Comparison of ENCODE assay signal across 38 cellular contexts in the genomic region with DNA sequence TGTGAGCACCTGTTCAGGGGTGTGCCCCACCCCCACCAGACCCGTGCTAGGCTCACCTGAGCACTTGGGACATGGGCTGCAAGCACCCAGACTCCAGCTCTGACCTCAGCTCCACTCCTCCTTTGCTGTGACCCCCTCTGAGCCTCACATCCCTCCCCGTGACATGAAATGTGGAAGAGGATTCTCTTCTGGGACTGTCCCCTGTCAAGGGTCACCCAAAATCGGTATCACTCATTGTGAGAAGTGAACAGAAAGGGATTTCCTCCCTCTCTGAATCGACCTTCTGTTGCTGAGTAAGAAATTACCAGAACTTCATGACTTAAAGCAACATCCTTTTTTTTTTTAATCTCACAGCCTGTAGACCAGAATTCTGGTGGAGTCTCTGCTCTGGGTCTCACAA. TPM values are rescaled to one million over a fixed set of nuclear protein-coding genes. Genes with fewer than 3 reads are reported as not detected.
DNase-seq lines count a peak whose midpoint lies in the region; ATAC-seq and TF ChIP-seq lines count a peak whose summit lies in the region.
"Had no signal": no experiment of that assay in that cellular context is flagged by ENCODE, and none has a peak within 500 bp of the region (broad histone marks: within the 10 kb centered on the region; RNA-seq: fewer than 3 reads in every experiment).

No MANE protein-coding gene starts in this region.

- H4K20me1 ChIP-seq in OCI-LY7 (ENCODE audit: insufficient read depth, low read length), result no peaks in the 10 kb centered on the region

- peaks cover 15% of the 10 kb centered on the region for H3K27me3 Mint-ChIP-seq in activated CD4-positive, alpha-beta T cell treated with anti-CD3 and anti-CD28 coated beads for 36 hours
- H3K27me3 Mint-ChIP-seq in stimulated activated naive B cell treated with anti-CD40 and anti-IgM and Interleukin-4, amounts not matched to agents 10 μg/mL and 1 μg/mL and 100 μg/mL, for 72 hours, result peaks cover 0 to 10% of the 10 kb centered on the region in 2 donors

- DNase-seq in activated CD4-positive, alpha-beta T cell treated with anti-CD3 and anti-CD28 coated beads for 36 hours, result no peak
- DNase-seq in activated CD4-positive, alpha-beta T cell treated with anti-CD3 and anti-CD28 coated beads, Interleukin-2, amount 50 U/mL, for 48 hours, result no peak
- DNase-seq in OCI-LY7 (ENCODE audit: low spot score) (no peak), NCI-H1092 treated with DMSO at 0.1 percent for 48 hours (lab: John Stamatoyannopoulos, UW) (no peak), activated gamma-delta T cell treated with Interleukin-2 at 50 U/mL for 16 hours (no peak)
- DNase-seq in stimulated activated naive B cell treated with anti-CD40 and anti-IgM and Interleukin-4, amounts not matched to agents 10 μg/mL and 1 μg/mL and 100 μg/mL, for 72 hours, result peak; percentile 65
- DNase-seq in stimulated activated CD4-positive, alpha-beta T cell treated with anti-CD3 and anti-CD28 coated beads, Interleukin-15, amount 100 ng/mL, for 24 hours, result no peak
- DNase-seq: 8988T; activated CD4-positive, alpha-beta memory T cell treated with anti-CD3 and anti-CD28 coated beads, Interleukin-2, amount 10 ng/mL, durations not matched to agents 7 days and 5 days; activated effector memory CD4-positive, alpha-beta T cell treated with Interleukin-2 at 50 U/mL for 16 hours; activated naive CD8-positive, alpha-beta T cell treated with anti-CD3 and anti-CD28 coated beads, Interleukin-2, amount 10 ng/mL, durations not matched to agents 7 days and 5 days; colonic mucosa; effector CD8-positive, alpha-beta T cell; hypothalamus; left cardiac atrium; MG63; mucosa of descending colon; NCI-H1105 treated with DMSO at 0.1 percent for 48 hours; NCI-H2029; NCI-H226; NCI-H69; Peyer's patch; psoas muscle; SHP77; sigmoid colon; stimulated activated CD4-positive, alpha-beta T cell treated with anti-CD3 and anti-CD28 coated beads, Interleukin-12 subunit alpha, Interleukin-12 subunit beta, amount 100 ng/mL, for 4 hours; stimulated activated CD4-positive, alpha-beta T cell treated with anti-CD3 and anti-CD28 coated beads, Interleukin-4, amount 100 ng/mL, for 24 hours; substantia nigra; T-helper 17 cell had no signal

- H3K9me3 Mint-ChIP-seq in activated CD4-positive, alpha-beta T cell treated with anti-CD3 and anti-CD28 coated beads for 36 hours (ENCODE audit: low read depth), result no peaks in the 10 kb centered on the region
- peaks cover 3 to 18% of the 10 kb centered on the region in 2 donors for H3K9me3 Mint-ChIP-seq in stimulated activated naive B cell treated with anti-CD40 and anti-IgM and Interleukin-4, amounts not matched to agents 10 μg/mL and 1 μg/mL and 100 μg/mL, for 72 hours
- H3K9me3 Mint-ChIP-seq: activated CD4-positive, alpha-beta memory T cell treated with anti-CD3 and anti-CD28 coated beads, Interleukin-2, amount 10 ng/mL, durations not matched to agents 7 days and 5 days; natural killer cell treated with Interleukin-12 subunit alpha and Interleukin-12 subunit beta and Interleukin-15 and Interleukin-18, amount 100 ng/mL, for 72 hours; type B pancreatic cell had no signal

- H3K4me2 ChIP-seq in OCI-LY7 (ENCODE audit: low read length), result peak overlapping the region; percentile 5; the same call in 1 of the 2 replicates
- H3K4me2 ChIP-seq: KMS-11 had no signal

- H2AFZ ChIP-seq in OCI-LY7 (ENCODE audit: low read length), result no peak overlapping the region

- H3K27ac ChIP-seq in OCI-LY7 (ENCODE audit: low read depth, low read length, poor library complexity, severe bottlenecking), result no peak overlapping the region
- H3K27ac ChIP-seq: ascending aorta, C4-2B, cardiac muscle cell, colonic mucosa, epithelial cell of prostate, KMS-11, Peyer's patch, psoas muscle, sigmoid colon had no signal

- intact Hi-C loops in activated CD4-positive, alpha-beta T cell treated with anti-CD3 and anti-CD28 coated beads for 36 hours (cut with DNase I, micrococcal nuclease), result no loop called here
- intact Hi-C loops in OCI-LY7 (cut with micrococcal nuclease; ENCODE audit: unreplicated experiment), result loop anchor here (10.0 kb wide), 1 partner anchor 125 kb away; no protein-coding TSS in a partner anchor

- H3K27ac Mint-ChIP-seq in activated CD4-positive, alpha-beta T cell treated with anti-CD3 and anti-CD28 coated beads for 36 hours, result no peak overlapping the region
- peak overlapping the region; percentile 26 for H3K27ac Mint-ChIP-seq in stimulated activated naive B cell treated with anti-CD40 and anti-IgM and Interleukin-4, amounts not matched to agents 10 μg/mL and 1 μg/mL and 100 μg/mL, for 72 hours
- H3K27ac Mint-ChIP-seq: activated CD4-positive, alpha-beta memory T cell treated with anti-CD3 and anti-CD28 coated beads, Interleukin-2, amount 10 ng/mL, durations not matched to agents 7 days and 5 days; activated naive CD8-positive, alpha-beta T cell treated with anti-CD3 and anti-CD28 coated beads, Interleukin-2, amount 10 ng/mL, durations not matched to agents 7 days and 5 days; natural killer cell treated with Interleukin-12 subunit alpha and Interleukin-12 subunit beta and Interleukin-15 and Interleukin-18, amount 100 ng/mL, for 72 hours; T-helper 17 cell; type B pancreatic cell had no signal

- peaks cover 54% of the 10 kb centered on the region for H3K4me1 ChIP-seq in OCI-LY7 (ENCODE audit: insufficient read depth, low read length, poor library complexity, severe bottlenecking)
- H3K4me1 ChIP-seq: colonic mucosa had no signal

- no peak overlapping the region for H3K4me3 ChIP-seq in OCI-LY7 (ENCODE audit: low read depth, low read length, poor library complexity, severe bottlenecking)
- H3K4me3 ChIP-seq: ascending aorta, cardiac muscle cell, colonic mucosa, MG63, mucosa of descending colon, Peyer's patch, psoas muscle, sigmoid colon had no signal

- peak; percentile 73 for ATAC-seq in activated CD4-positive, alpha-beta T cell treated with anti-CD3 and anti-CD28 coated beads for 36 hours
- peak; percentile 64 for ATAC-seq in HG02588 (IDR thresholded peaks at IDR 0.05; ENCODE audit: unreplicated experiment)
- ATAC-seq in stimulated activated naive B cell treated with anti-CD40 and anti-IgM and Interleukin-4, amounts not matched to agents 10 μg/mL and 1 μg/mL and 100 μg/mL, for 72 hours (replicated peaks), result peak; percentile 91
- ATAC-seq: left cardiac atrium, mucosa of descending colon, psoas muscle, T-helper 17 cell had no signal

- no peaks in the 10 kb centered on the region for H3K9me2 ChIP-seq in OCI-LY7 (ENCODE audit: insufficient read depth, low read length)

- no peaks in the 10 kb centered on the region for H3K4me1 Mint-ChIP-seq in activated CD4-positive, alpha-beta T cell treated with anti-CD3 and anti-CD28 coated beads for 36 hours
- peaks cover 39 to 52% of the 10 kb centered on the region in 2 donors for H3K4me1 Mint-ChIP-seq in stimulated activated naive B cell treated with anti-CD40 and anti-IgM and Interleukin-4, amounts not matched to agents 10 μg/mL and 1 μg/mL and 100 μg/mL, for 72 hours
- H3K4me1 Mint-ChIP-seq: activated CD4-positive, alpha-beta memory T cell treated with anti-CD3 and anti-CD28 coated beads, Interleukin-2, amount 10 ng/mL, durations not matched to agents 7 days and 5 days; activated naive CD8-positive, alpha-beta T cell treated with anti-CD3 and anti-CD28 coated beads, Interleukin-2, amount 10 ng/mL, durations not matched to agents 7 days and 5 days; T-helper 17 cell had no signal

- no peaks in the 10 kb centered on the region for H3K36me3 Mint-ChIP-seq in activated CD4-positive, alpha-beta T cell treated with anti-CD3 and anti-CD28 coated beads for 36 hours (ENCODE audit: low read depth)
- peaks cover 15 to 21% of the 10 kb centered on the region in 2 donors for H3K36me3 Mint-ChIP-seq in stimulated activated naive B cell treated with anti-CD40 and anti-IgM and Interleukin-4, amounts not matched to agents 10 μg/mL and 1 μg/mL and 100 μg/mL, for 72 hours
- H3K36me3 Mint-ChIP-seq: activated naive CD8-positive, alpha-beta T cell treated with anti-CD3 and anti-CD28 coated beads, Interleukin-2, amount 10 ng/mL, durations not matched to agents 7 days and 5 days; natural killer cell treated with Interleukin-12 subunit alpha and Interleukin-12 subunit beta and Interleukin-15 and Interleukin-18, amount 100 ng/mL, for 72 hours; type B pancreatic cell had no signal

- no TSS peak for BruUV-seq in OCI-LY7 (replicated peaks; lab: Mats Ljungman, UMichigan)

- no peaks in the 10 kb centered on the region; the same call in 1 of the 2 replicates for H3K36me3 ChIP-seq in OCI-LY7 (ENCODE audit: insufficient read depth, low read length)
- H3K36me3 ChIP-seq: ascending aorta, cardiac muscle cell, colonic mucosa, MG63, Peyer's patch, sigmoid colon had no signal

- TF ChIP-seq CTCF in OCI-LY7 (conservative IDR thresholded peaks at IDR 0.05; ENCODE audit: low read length), result no peak

- H3K9me3 ChIP-seq in OCI-LY7 (ENCODE audit: low read length), result peaks cover 9% of the 10 kb centered on the region; the same call in 1 of the 2 replicates
- H3K9me3 ChIP-seq: ascending aorta, colonic mucosa, MG63, mucosa of descending colon, Peyer's patch, sigmoid colon had no signal

- no peak overlapping the region for H3K4me3 Mint-ChIP-seq in activated CD4-positive, alpha-beta T cell treated with anti-CD3 and anti-CD28 coated beads for 36 hours
- H3K4me3 Mint-ChIP-seq in stimulated activated naive B cell treated with anti-CD40 and anti-IgM and Interleukin-4, amounts not matched to agents 10 μg/mL and 1 μg/mL and 100 μg/mL, for 72 hours, result peak overlapping the region in 1 of 2 donors; percentile 17
- H3K4me3 Mint-ChIP-seq: activated CD4-positive, alpha-beta memory T cell treated with anti-CD3 and anti-CD28 coated beads, Interleukin-2, amount 10 ng/mL, durations not matched to agents 7 days and 5 days; activated naive CD8-positive, alpha-beta T cell treated with anti-CD3 and anti-CD28 coated beads, Interleukin-2, amount 10 ng/mL, durations not matched to agents 7 days and 5 days; natural killer cell treated with Interleukin-12 subunit alpha and Interleukin-12 subunit beta and Interleukin-15 and Interleukin-18, amount 100 ng/mL, for 72 hours; T-helper 17 cell; type B pancreatic cell had no signal

- no peaks in the 10 kb centered on the region for H3K79me2 ChIP-seq in OCI-LY7 (ENCODE audit: insufficient read depth, low read depth, low read length)

- POLR2A ChIA-PET in activated CD4-positive, alpha-beta T cell treated with anti-CD3 and anti-CD28 coated beads for 36 hours (lab: Charles Lee), result no interaction called here
- POLR2A ChIA-PET in OCI-LY7 (lab: Charles Lee), result interaction anchor here (1.0 to 1.3 kb wide), 2 partner anchors 16 to 102 kb away, joined by 3 to 5 read pairs; no protein-coding TSS in a partner anchor

- CTCF ChIA-PET in activated CD4-positive, alpha-beta T cell treated with anti-CD3 and anti-CD28 coated beads for 36 hours (lab: Charles Lee), result no interaction called here
- CTCF ChIA-PET in OCI-LY7 (lab: Charles Lee; ENCODE audit: unreplicated experiment), result no interaction called here

RNA-seq across cellular contexts. Expression of a gene that starts 6.2 kb away (rescaled TPM):
- under 1 TPM; 0.40 to 0.43 TPM for total RNA-seq in activated CD4-positive, alpha-beta T cell treated with anti-CD3 and anti-CD28 coated beads for 36 hours
- 19.9 and 26.4 TPM in 2 replicates for total RNA-seq in OCI-LY7 (2014; rRNA removed; shearing (Covaris generic))
- total RNA-seq in OCI-LY7 (2022), result 14.7 and 19.2 TPM in 2 replicates
- total RNA-seq: G401 had no signal

Comparison
In these comparisons a context has a peak if more than half of its experiments do, and no peak if none do; other contexts are left out.
1. RNA of a gene that starts 6.2 kb away (total RNA-seq): 14.7 to 26.4 TPM in OCI-LY7; 0.40 to 0.43 TPM in activated CD4-positive, alpha-beta T cell treated with anti-CD3 and anti-CD28 coated beads for 36 hours; every median in the first group is over 10 times any median in the second.
2. Peak in every context shown above with its lines, with median percentiles within 50 percentile points of each other: ATAC-seq.